ENCODE assay signal across 15 cellular contexts in genomic region chr20:62400021-62400420, GRCh38. TPM values are rescaled to one million over a fixed set of nuclear protein-coding genes. Genes with fewer than 3 reads are reported as not detected.
"Had no signal": no experiment of that assay in that cellular context is flagged by ENCODE, and none has a peak within 500 bp of the region (broad histone marks: within the 10 kb centered on the region; RNA-seq: fewer than 3 reads in every experiment).

No MANE protein-coding gene starts in this region.

- FAIRE-seq: frontal cortex, islet of Langerhans, small intestine had no signal

- H3K27me3 ChIP-seq: body of pancreas, heart right ventricle, right atrium auricular region had no signal

- ATAC-seq: body of pancreas; heart right ventricle; left lobe of liver; naive thymus-derived CD4-positive, alpha-beta T cell had no signal

- H3K9me3 ChIP-seq: body of pancreas, heart right ventricle, right atrium auricular region had no signal

- H3K4me1 ChIP-seq: body of pancreas had no signal

- H3K27ac ChIP-seq: body of pancreas, heart right ventricle, right atrium auricular region had no signal

- DNase-seq: body of pancreas; central memory CD4-positive, alpha-beta T cell; cortex of kidney; effector CD8-positive, alpha-beta T cell; heart right ventricle; mammary epithelial cell; naive thymus-derived CD4-positive, alpha-beta T cell; posterior cingulate gyrus; small intestine had no signal

- H3K4me3 ChIP-seq: body of pancreas, heart right ventricle, right atrium auricular region had no signal

RNA-seq across cellular contexts. Expression of gene RBBP8NL, which starts 27.3 kb away (rescaled TPM):
- total RNA-seq: fibroblast of lung; frontal cortex; heart right ventricle; left lobe of liver; mononuclear cell; naive thymus-derived CD4-positive, alpha-beta T cell; right atrium auricular region had no signal
- polyA plus RNA-seq: fibroblast of lung; heart right ventricle; naive thymus-derived CD4-positive, alpha-beta T cell had no signal

RNA-seq across cellular contexts. Expression of gene LAMA5, which starts 32.9 kb away (rescaled TPM):
- polyA plus RNA-seq: naive thymus-derived CD4-positive, alpha-beta T cell had no signal
